8 cellular contexts compared by ENCODE assay signal in the genomic region with DNA sequence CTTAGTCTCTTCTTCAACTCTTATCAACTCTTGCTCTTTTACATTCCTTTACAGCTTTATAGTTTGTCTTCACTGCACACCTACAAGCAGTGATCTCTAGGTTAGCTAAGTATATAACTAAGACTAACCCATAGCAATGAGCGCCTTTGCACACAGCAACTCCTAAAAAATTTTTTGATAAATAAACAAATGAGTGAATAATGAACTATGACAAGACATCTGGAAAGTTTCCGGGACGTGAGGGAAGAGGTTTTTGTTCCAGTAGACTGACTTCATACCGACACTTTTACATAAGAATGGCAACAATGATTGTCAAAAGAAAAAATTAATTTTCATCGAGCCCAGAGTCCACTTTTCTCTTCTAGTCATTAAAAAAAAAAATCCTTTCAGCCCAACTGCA.
DNase-seq lines count a peak whose midpoint lies in the region; ATAC-seq and TF ChIP-seq lines count a peak whose summit lies in the region.

No MANE protein-coding gene starts in this region.

- H3K4me1 ChIP-seq in HUES6 (ENCODE audit: control insufficient read depth, insufficient read depth, low read length) (no peaks in the 10 kb centered on the region), mononuclear cell (ENCODE audit: insufficient read depth, low read length) (peaks cover 26% of the 10 kb centered on the region)

- ATAC-seq in GM21737 (IDR thresholded peaks at IDR 0.05; ENCODE audit: unreplicated experiment), result no peak
- no peak for ATAC-seq in HG02798 (IDR thresholded peaks at IDR 0.05; ENCODE audit: poor library complexity, unreplicated experiment)
- ATAC-seq in HG03280 (IDR thresholded peaks at IDR 0.05; ENCODE audit: unreplicated experiment), result no peak

- H3K9ac ChIP-seq in HUES6 (ENCODE audit: low read length), result peak overlapping the region; percentile 50

- peak; percentile 23 to 42 for DNase-seq in cardiac fibroblast (ENCODE audit: low read depth in 2 of 2)
- no peak for DNase-seq in epidermal melanocyte (ENCODE audit: insufficient read length, low spot score)

- H3K27ac ChIP-seq in 22Rv1 (peak overlapping the region; percentile 92), HUES6 (ENCODE audit: low read depth, low read length) (no peak overlapping the region)

- H3K27me3 ChIP-seq in HUES6 (ENCODE audit: control insufficient read depth, insufficient read depth, low read length) (no peaks in the 10 kb centered on the region), mononuclear cell (ENCODE audit: insufficient read depth, low read length) (no peaks in the 10 kb centered on the region)

- TF ChIP-seq CTCF in 22Rv1 (IDR thresholded peaks at IDR 0.05) (no peak), cardiac fibroblast (IDR thresholded peaks at IDR 0.05; ENCODE audit: low read depth, low read length) (no peak)

- H3K9me3 ChIP-seq in HUES6 (ENCODE audit: control insufficient read depth, insufficient read depth, low read depth, low read length) (no peaks in the 10 kb centered on the region), mononuclear cell (ENCODE audit: low read depth, low read length) (no peaks in the 10 kb centered on the region)

- H3K36me3 ChIP-seq in HUES6 (ENCODE audit: control insufficient read depth, insufficient read depth, low read length), result no peaks in the 10 kb centered on the region

- H3K4me3 ChIP-seq in HUES6 (ENCODE audit: low read depth, low read length) (peak overlapping the region; percentile 72), cardiac fibroblast (replicated peaks in 1 of 2; ENCODE audit: low read depth in 2 of 2, low read length in 2 of 2) (peak overlapping the region; percentile 59 to 61), mononuclear cell (ENCODE audit: low read length) (peak overlapping the region; percentile 83)
